In the genomic region with DNA sequence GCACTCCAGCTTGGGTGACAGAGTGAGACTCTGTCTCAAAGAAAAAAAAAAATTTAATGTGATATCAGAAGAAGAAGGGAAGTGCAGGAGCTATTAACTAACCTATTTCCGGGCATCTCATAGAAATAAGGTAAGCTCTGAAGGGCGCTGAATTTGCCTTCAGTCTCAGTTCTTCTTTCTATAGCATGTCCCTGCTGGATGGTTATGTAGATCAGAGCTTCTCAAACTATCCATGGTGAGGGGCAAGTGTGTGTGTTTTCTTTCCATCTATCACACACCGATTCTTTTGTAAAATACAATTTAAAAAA, we compare ENCODE assay signal across 12 cellular contexts.
DNase-seq lines count a peak whose midpoint lies in the region; ATAC-seq and FAIRE-seq lines count a peak whose summit lies in the region.
"Had no signal": no experiment of that assay in that cellular context is flagged by ENCODE, and none has a peak within 500 bp of the region (broad histone marks: within the 10 kb centered on the region; RNA-seq: fewer than 3 reads in every experiment).

No MANE protein-coding gene starts in this region.

- H3K4me1 Mint-ChIP-seq in effector memory CD8-positive, alpha-beta T cell (ENCODE audit: low read depth in 2 of 2), result peaks cover 0 to 4% of the 10 kb centered on the region in 2 donors

- peak; percentile 79 for ATAC-seq in GM18873 (IDR thresholded peaks at IDR 0.05; ENCODE audit: low FRiP score, unreplicated experiment)
- peak; percentile 85 for ATAC-seq in GM21619 (IDR thresholded peaks at IDR 0.05; ENCODE audit: unreplicated experiment)
- ATAC-seq in HG03139 (IDR thresholded peaks at IDR 0.05; ENCODE audit: unreplicated experiment), result peak; percentile 80
- peak; percentile 22 for ATAC-seq in effector memory CD8-positive, alpha-beta T cell (replicated peaks)
- ATAC-seq in GM18870 (IDR thresholded peaks at IDR 0.05; ENCODE audit: unreplicated experiment), result no peak
- ATAC-seq in left ventricle myocardium superior, result no peak
- ATAC-seq: esophagus mucosa had no signal

- no peak overlapping the region for H3K27ac Mint-ChIP-seq in effector memory CD8-positive, alpha-beta T cell

- intact Hi-C loops in left ventricle myocardium superior (cut with micrococcal nuclease), result no loop called here

- no peak overlapping the region for H3K4me3 Mint-ChIP-seq in effector memory CD8-positive, alpha-beta T cell

- peaks cover 0 to 9% of the 10 kb centered on the region in 2 donors for H3K27me3 Mint-ChIP-seq in effector memory CD8-positive, alpha-beta T cell

- no peak for FAIRE-seq in HTR-8/SVneo (lab: Jason Lieb, UNC)

- H3K36me3 Mint-ChIP-seq in effector memory CD8-positive, alpha-beta T cell (ENCODE audit: insufficient read depth), result no peaks in the 10 kb centered on the region

- H3K9me3 Mint-ChIP-seq in effector memory CD8-positive, alpha-beta T cell, result no peaks in the 10 kb centered on the region

- no peak for DNase-seq in effector memory CD8-positive, alpha-beta T cell
- DNase-seq in HTR-8/SVneo (ENCODE audit: insufficient read length, low spot score) (no peak), left ventricle myocardium superior (no peak), NCI-H1417 (lab: John Stamatoyannopoulos, UW) (no peak)
- DNase-seq: KG1, T-helper 1 cell, uterus had no signal

Comparison
In these comparisons a context has a peak if more than half of its experiments do, and no peak if none do; other contexts are left out.
1. ATAC-seq: peak in GM18873 (single experiment), GM21619 (single experiment), HG03139 (single experiment) and effector memory CD8-positive, alpha-beta T cell (single experiment); none in GM18870 (single experiment) and left ventricle myocardium superior (single experiment).